Comparison of ENCODE assay signal across 31 cellular contexts in genomic region chr10:20903635-20904390, GRCh38. TPM values are rescaled to one million over a fixed set of nuclear protein-coding genes. Genes with fewer than 3 reads are reported as not detected.
"Had no signal": no experiment of that assay in that cellular context is flagged by ENCODE, and none has a peak within 500 bp of the region (broad histone marks: within the 10 kb centered on the region; RNA-seq: fewer than 3 reads in every experiment).

No MANE protein-coding gene starts in this region.

- H3K9me3 ChIP-seq: adrenal gland, ascending aorta had no signal

- H3K4me3 ChIP-seq: adrenal gland, ascending aorta had no signal

- DNase-seq: activated B cell treated with CpG ODN at 0.5 μM for 24 hours; activated CD4-positive, alpha-beta memory T cell treated with anti-CD3 and anti-CD28 coated beads for 36 hours; activated CD4-positive, alpha-beta T cell treated with anti-CD3 and anti-CD28 coated beads for 4 hours; activated CD4-positive, alpha-beta T cell treated with anti-CD3 and anti-CD28 coated beads, Interleukin-2, amount 10 ng/mL, durations not matched to agents 24 days and 14 days; activated CD4-positive, alpha-beta T cell treated with anti-CD3 and anti-CD28 coated beads, Interleukin-2, amount 50 U/mL, for 1 hour; activated CD4-positive, alpha-beta T cell treated with anti-CD3 and anti-CD28 coated beads, Interleukin-2, amount 50 U/mL, for 4 hours; activated CD4-positive, CD25-positive, alpha-beta regulatory T cell treated with anti-CD3 and anti-CD28 coated beads, Interleukin-2, amount 50 U/mL, for 72 hours; activated CD8-positive, alpha-beta memory T cell treated with anti-CD3 and anti-CD28 coated beads, Interleukin-2, amount 50 U/mL, for 4 hours; activated CD8-positive, alpha-beta T cell treated with anti-CD3 and anti-CD28 coated beads for 36 hours; activated effector memory CD4-positive, alpha-beta T cell treated with anti-CD3 and anti-CD28 coated beads, Interleukin-2, amount 50 U/mL, for 16 hours; activated gamma-delta T cell treated with Interleukin-2 at 50 U/mL for 16 hours; activated naive CD4-positive, alpha-beta T cell; activated naive CD4-positive, alpha-beta T cell treated with anti-CD3 and anti-CD28 coated beads for 36 hours; activated naive CD4-positive, alpha-beta T cell treated with anti-CD3 and anti-CD28 coated beads, Interleukin-2, amount 50 U/mL, for 16 hours; activated naive CD8-positive, alpha-beta T cell treated with anti-CD3 and anti-CD28 coated beads for 36 hours; activated T-cell treated with anti-CD3 and anti-CD28 coated beads for 4 hours; activated T-cell treated with anti-CD3 and anti-CD28 coated beads, Interleukin-2, amount 50 U/mL, for 1 hour; activated T-cell treated with anti-CD3 and anti-CD28 coated beads, Interleukin-2, amount 50 U/mL, for 4 hours; activated T-cell treated with anti-CD3 and anti-CD28 coated beads, Interleukin-2, amount 50 U/mL, for 72 hours; adrenal gland; amygdala; anterior cingulate cortex; caudate nucleus; cerebellar nuclear complex; T-helper 1 cell; T-helper 2 cell; T-helper 9 cell had no signal

- H3K4me1 ChIP-seq: adrenal gland, ascending aorta had no signal

- H3K27ac ChIP-seq: adrenal gland, ascending aorta, VCaP had no signal

- ATAC-seq: activated CD8-positive, alpha-beta T cell treated with anti-CD3 and anti-CD28 coated beads for 36 hours; activated naive CD4-positive, alpha-beta T cell treated with anti-CD3 and anti-CD28 coated beads, Interleukin-2, amount 50 U/mL, for 72 hours; activated T-cell treated with anti-CD3 and anti-CD28 coated beads, Interleukin-2, amount 50 U/mL, for 4 hours; activated T-cell treated with anti-CD3 and anti-CD28 coated beads, Interleukin-2, amount 50 U/mL, for 72 hours; activated T-helper 17 cell treated with anti-CD3 and anti-CD28 coated beads, Interleukin-2, amount 50 U/mL, for 72 hours had no signal

- H3K36me3 ChIP-seq: adrenal gland, ascending aorta had no signal

- H3K27me3 ChIP-seq: adrenal gland, ascending aorta had no signal

RNA-seq across cellular contexts. Expression of gene NEBL, which starts 6.7 kb away (rescaled TPM):
- total RNA-seq: activated B cell treated with CpG ODN at 0.5 μM for 24 hours; activated CD4-positive, alpha-beta memory T cell treated with anti-CD3 and anti-CD28 coated beads for 36 hours; activated T-helper 17 cell treated with anti-CD3 and anti-CD28 coated beads, Interleukin-2, amount 50 U/mL, for 72 hours had no signal
